ENCODE assay signal across 2 cellular contexts in genomic region chr20:325889-326644, GRCh38.
TF ChIP-seq lines count a peak whose summit lies in the region.

No MANE protein-coding gene starts in this region.

TF ChIP-seq in HEK293T, 16 proteins besides CTCF, POLR2A, EP300 and RAD21:
- no peak for TF ChIP-seq HDGF (IDR thresholded peaks at IDR 0.05; ENCODE audit: borderline replicate concordance)
- no peak for TF ChIP-seq SUZ12 (IDR thresholded peaks at IDR 0.05)
- TF ChIP-seq ARNT (IDR thresholded peaks at IDR 0.05) = no peak
- no peak for TF ChIP-seq FOXA1 (IDR thresholded peaks at IDR 0.05)
- TF ChIP-seq ZNF384 (IDR thresholded peaks at IDR 0.05) = no peak
- no peak for TF ChIP-seq PKNOX1 (IDR thresholded peaks at IDR 0.05)
- TF ChIP-seq FOXK2 (IDR thresholded peaks at IDR 0.05) = no peak
- no peak for TF ChIP-seq TARDBP (IDR thresholded peaks at IDR 0.05)
- no peak; the same call in 1 of the 2 replicates for TF ChIP-seq FOXM1 (IDR thresholded peaks at IDR 0.05; ENCODE audit: borderline replicate concordance)
- no peak for TF ChIP-seq ELF4 (IDR thresholded peaks at IDR 0.05)
- TF ChIP-seq L3MBTL2 (conservative IDR thresholded peaks at IDR 0.05) = no peak
- no peak for TF ChIP-seq SP1 (IDR thresholded peaks at IDR 0.05)
- no peak for TF ChIP-seq NFRKB (IDR thresholded peaks at IDR 0.05)
- no peak for TF ChIP-seq CTBP1 (IDR thresholded peaks at IDR 0.05; ENCODE audit: borderline replicate concordance)
- TF ChIP-seq BHLHE40 (IDR thresholded peaks at IDR 0.05; ENCODE audit: borderline replicate concordance) = no peak

TF ChIP-seq in endothelial cell of umbilical vein, 7 proteins besides CTCF, POLR2A, EP300 and RAD21:
- no peak for TF ChIP-seq JUN (IDR thresholded peaks at IDR 0.05; ENCODE audit: borderline replicate concordance, insufficient read depth, insufficient read length, low read depth)
- TF ChIP-seq FOS (IDR thresholded peaks at IDR 0.05; ENCODE audit: borderline replicate concordance, insufficient read depth, low read length) = no peak
- TF ChIP-seq POLR2AphosphoS5 (IDR thresholded peaks at IDR 0.05; ENCODE audit: insufficient read depth, low read depth, low read length) = no peak
